8 cellular contexts compared by ENCODE assay signal in genomic region chr22:41091139-41092022, GRCh38. TPM values are rescaled to one million over a fixed set of nuclear protein-coding genes. Genes with fewer than 3 reads are reported as not detected.
DNase-seq lines count a peak whose midpoint lies in the region; ATAC-seq, FAIRE-seq and TF ChIP-seq lines count a peak whose summit lies in the region.

No MANE protein-coding gene starts in this region.

- H3K9me2 ChIP-seq in Karpas-422 (replicated peaks; ENCODE audit: insufficient read depth, low read length) = no peaks in the 10 kb centered on the region

- peak; percentile 57 for ATAC-seq in GM21825 (IDR thresholded peaks at IDR 0.05; ENCODE audit: unreplicated experiment)

- peak overlapping the region; percentile 79 for H3K4me2 ChIP-seq in Karpas-422 (ENCODE audit: low read depth, low read length, poor library complexity, severe bottlenecking)

- H4K20me1 ChIP-seq in Karpas-422 (ENCODE audit: insufficient read depth, low read depth, low read length) = peaks cover 30% of the 10 kb centered on the region

- H3K27ac ChIP-seq in Karpas-422 (ENCODE audit: low read length) (peak overlapping the region; percentile 94), esophagus squamous epithelium (peak overlapping the region; percentile 100)

- peaks cover 30% of the 10 kb centered on the region for H3K4me1 ChIP-seq in Karpas-422 (ENCODE audit: low read length)
- peaks cover 0 to 41% (median 8%) of the 10 kb centered on the region in 3 donors for H3K4me1 ChIP-seq in esophagus squamous epithelium

- peak overlapping the region; percentile 99 for H3K9ac ChIP-seq in Karpas-422 (ENCODE audit: low read length)

- H3K27ac Mint-ChIP-seq in activated T-helper 1 cell treated with anti-CD3 and anti-CD28 coated beads, Interleukin-12 subunit alpha, Interleukin-12 subunit beta, Interleukin-2, Interleukin-4 antibody, amounts not matched to agents 30 ng/mL and 10 ng/mL and 1 ng/mL, durations not matched to agents 14 hours and 24 hours and 36 hours = peak overlapping the region; percentile 100

- peak; percentile 78 for DNase-seq in DMS79 treated with DMSO at 0.1 percent for 48 hours (lab: John Stamatoyannopoulos, UW)
- peak; percentile 99 for DNase-seq in Karpas-422
- DNase-seq in RCC 7860 (ENCODE audit: low spot score) = peak; percentile 93
- DNase-seq in activated T-helper 1 cell treated with anti-CD3 and anti-CD28 coated beads, Interleukin-12 subunit alpha, Interleukin-12 subunit beta, Interleukin-2, Interleukin-4 antibody, amounts not matched to agents 30 ng/mL and 10 ng/mL and 1 ng/mL, durations not matched to agents 14 hours and 24 hours and 36 hours (ENCODE audit: low spot score) = peak; percentile 98
- DNase-seq in esophagus squamous epithelium (lab: John Stamatoyannopoulos, UW) = peak; percentile 96
- DNase-seq in myocyte (ENCODE audit: low read depth) = peak; percentile 99
- peak; percentile 98 to 100 for DNase-seq in stimulated activated CD8-positive, alpha-beta memory T cell treated with anti-CD3 and anti-CD28 coated beads, Interleukin-7, amount 100 ng/mL, for 4 hours (ENCODE audit: low read depth in 2 of 2)

- peak overlapping the region; percentile 79 for H3K4me3 ChIP-seq in Karpas-422 (ENCODE audit: low read length)
- peak overlapping the region; percentile 86 to 100 (median 94) for H3K4me3 ChIP-seq in esophagus squamous epithelium

- peak in 2 of 6 experiments; percentile 3 to 5 for TF ChIP-seq CTCF in esophagus squamous epithelium (IDR thresholded peaks at IDR 0.05)

- H3K79me2 ChIP-seq in Karpas-422 (ENCODE audit: low read length) = peaks cover 42% of the 10 kb centered on the region

- 0 to 1% methylated on average over 2 to 34 of the region's 66 CpGs for WGBS in esophagus squamous epithelium, 2 donors

- FAIRE-seq in RCC 7860 (lab: Jason Lieb, UNC) = peak; percentile 89

- peak overlapping the region; percentile 63; the same call in 1 of the 2 replicates for H2AFZ ChIP-seq in Karpas-422 (ENCODE audit: low read length)

- TF ChIP-seq POLR2A in esophagus squamous epithelium (IDR thresholded peaks at IDR 0.05) = peak in 3 of 4 donors; percentile 91 to 93 (median 92)

- intact Hi-C loops in activated T-helper 1 cell treated with anti-CD3 and anti-CD28 coated beads, Interleukin-12 subunit alpha, Interleukin-12 subunit beta, Interleukin-2, Interleukin-4 antibody, amounts not matched to agents 30 ng/mL and 10 ng/mL and 1 ng/mL, durations not matched to agents 14 hours and 24 hours and 36 hours (cut with micrococcal nuclease) = loop anchor here (1.0 to 5.0 kb wide), 13 partner anchors 22 to 559 kb away; partner anchors contain the start of genes ACO2, L3MBTL2, PHF5A and RANGAP1
- intact Hi-C loops in esophagus squamous epithelium (cut with DNase I) = loop anchor here (5.0 kb wide), 2 partner anchors 69 to 139 kb away; partner anchors contain the start of gene RBX1

- peaks cover 16% of the 10 kb centered on the region for H3K36me3 Mint-ChIP-seq in activated T-helper 1 cell treated with anti-CD3 and anti-CD28 coated beads, Interleukin-12 subunit alpha, Interleukin-12 subunit beta, Interleukin-2, Interleukin-4 antibody, amounts not matched to agents 30 ng/mL and 10 ng/mL and 1 ng/mL, durations not matched to agents 14 hours and 24 hours and 36 hours (ENCODE audit: low read depth)

- H3K9me3 Mint-ChIP-seq in activated T-helper 1 cell treated with anti-CD3 and anti-CD28 coated beads, Interleukin-12 subunit alpha, Interleukin-12 subunit beta, Interleukin-2, Interleukin-4 antibody, amounts not matched to agents 30 ng/mL and 10 ng/mL and 1 ng/mL, durations not matched to agents 14 hours and 24 hours and 36 hours = no peaks in the 10 kb centered on the region

- peak overlapping the region; percentile 100 for H3K4me3 Mint-ChIP-seq in activated T-helper 1 cell treated with anti-CD3 and anti-CD28 coated beads, Interleukin-12 subunit alpha, Interleukin-12 subunit beta, Interleukin-2, Interleukin-4 antibody, amounts not matched to agents 30 ng/mL and 10 ng/mL and 1 ng/mL, durations not matched to agents 14 hours and 24 hours and 36 hours

- peaks cover 30% of the 10 kb centered on the region for H3K4me1 Mint-ChIP-seq in activated T-helper 1 cell treated with anti-CD3 and anti-CD28 coated beads, Interleukin-12 subunit alpha, Interleukin-12 subunit beta, Interleukin-2, Interleukin-4 antibody, amounts not matched to agents 30 ng/mL and 10 ng/mL and 1 ng/mL, durations not matched to agents 14 hours and 24 hours and 36 hours (ENCODE audit: low read depth)

- H3K27me3 Mint-ChIP-seq in activated T-helper 1 cell treated with anti-CD3 and anti-CD28 coated beads, Interleukin-12 subunit alpha, Interleukin-12 subunit beta, Interleukin-2, Interleukin-4 antibody, amounts not matched to agents 30 ng/mL and 10 ng/mL and 1 ng/mL, durations not matched to agents 14 hours and 24 hours and 36 hours (ENCODE audit: insufficient read depth) = peaks cover 2% of the 10 kb centered on the region

- H3K36me3 ChIP-seq in Karpas-422 (ENCODE audit: insufficient read depth, low read length) (peaks cover 21% of the 10 kb centered on the region), esophagus squamous epithelium (no peaks in the 10 kb centered on the region)

- H3K9me3 ChIP-seq in Karpas-422 (ENCODE audit: low read length) = no peaks in the 10 kb centered on the region
- H3K9me3 ChIP-seq in esophagus squamous epithelium = no peaks in the 10 kb centered on the region

- H3K27me3 ChIP-seq in Karpas-422 (ENCODE audit: low read length) = no peaks in the 10 kb centered on the region
- H3K27me3 ChIP-seq in esophagus squamous epithelium = no peaks in the 10 kb centered on the region

RNA-seq across cellular contexts. Expression of gene EP300, which starts 1.0 kb away (rescaled TPM):
- 55.6 and 63.8 TPM in 2 replicates for total RNA-seq in Karpas-422 (2014; rRNA removed; shearing (Covaris generic); ENCODE audit: low replicate concordance)
- total RNA-seq in activated T-helper 1 cell treated with anti-CD3 and anti-CD28 coated beads, Interleukin-12 subunit alpha, Interleukin-12 subunit beta, Interleukin-2, Interleukin-4 antibody, amounts not matched to agents 30 ng/mL and 10 ng/mL and 1 ng/mL, durations not matched to agents 14 hours and 24 hours and 36 hours = 69.2 and 85.8 TPM in 2 replicates
- total RNA-seq in esophagus squamous epithelium = 10 to 100 TPM; 28.0 to 76.5 (median 56.7) TPM
- 30.4 and 41.1 TPM in 2 replicates for total RNA-seq in myocyte
- 19.3 TPM for polyA plus RNA-seq in myocyte (2012)

Comparison
In these comparisons a context has a peak if more than half of its experiments do, and no peak if none do; other contexts are left out.
1. Peak in every context shown above with its lines: DNase-seq, ATAC-seq, H3K4me3 ChIP-seq and H3K27ac ChIP-seq.